In the genomic region with DNA sequence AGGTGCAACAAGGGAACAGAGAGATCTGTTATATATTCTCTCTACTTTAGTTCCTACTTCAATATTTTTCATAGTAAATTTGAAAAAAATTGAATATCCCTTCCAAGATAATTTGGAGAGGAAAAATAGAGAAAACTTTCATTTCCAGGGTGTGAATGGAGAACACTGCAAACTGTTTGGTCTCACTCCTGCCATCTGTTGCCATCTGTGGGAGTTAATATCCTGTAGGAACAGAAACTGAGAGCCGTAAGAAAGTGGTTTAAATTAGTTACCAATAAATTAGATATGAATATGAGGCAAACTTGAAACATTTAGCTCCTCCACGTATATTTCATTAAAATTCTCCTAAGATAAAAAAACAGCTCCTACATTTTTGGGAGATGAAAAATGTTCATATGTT, we compare ENCODE assay signal across 25 cellular contexts. TPM values are rescaled to one million over a fixed set of nuclear protein-coding genes. Genes with fewer than 3 reads are reported as not detected.
A peak's percentile ranks its signal among the peaks of the same experiment; 100 is the strongest.
DNase-seq lines count a peak whose midpoint lies in the region; ATAC-seq, FAIRE-seq and TF ChIP-seq lines count a peak whose summit lies in the region.
"Had no signal": no experiment of that assay in that cellular context is flagged by ENCODE, and none has a peak within 500 bp of the region (broad histone marks: within the 10 kb centered on the region; RNA-seq: fewer than 3 reads in every experiment).

No MANE protein-coding gene starts in this region.

- H3K4me1 ChIP-seq in H1 (replicated peaks in 1 of 4; ENCODE audit: control insufficient read depth in 3 of 4, insufficient read depth in 4 of 4, low read length in 3 of 4), result no peaks in the 10 kb centered on the region; a peak in 1 of 7 replicates
- peaks cover 0 to 4% of the 10 kb centered on the region in 2 experiments; a peak in 1 of 4 replicates for H3K4me1 ChIP-seq in SK-N-SH (ENCODE audit: control insufficient read depth in 1 of 2, insufficient read depth in 2 of 2, low read depth in 1 of 2, low read length in 1 of 2)

- no peak overlapping the region for H4K5ac ChIP-seq in H1 (ENCODE audit: insufficient read length, low read depth, low read length)

- H3K4ac ChIP-seq in H1 (replicated peaks; ENCODE audit: insufficient read length, low read depth, low read length), result no peak overlapping the region

- H3K4me2 ChIP-seq in H1 (ENCODE audit: insufficient read depth in 1 of 2, low read depth in 2 of 2, low read length in 2 of 2), result no peak overlapping the region
- no peak overlapping the region for H3K4me2 ChIP-seq in SK-N-SH

- no peaks in the 10 kb centered on the region for H3K27me3 ChIP-seq in AG04450 (ENCODE audit: control insufficient read depth, insufficient read depth, low read length)
- H3K27me3 ChIP-seq in H1 (replicated peaks in 1 of 4; ENCODE audit: control insufficient read depth in 3 of 4, extremely low read depth in 1 of 4, insufficient read depth in 3 of 4, low read length in 3 of 4), result no peaks in the 10 kb centered on the region
- H3K27me3 ChIP-seq in SK-N-SH (ENCODE audit: insufficient read depth), result no peaks in the 10 kb centered on the region

- no peaks in the 10 kb centered on the region for H3K9me2 ChIP-seq in SK-N-SH

- H3K9me3 ChIP-seq in AG04450 (ENCODE audit: control insufficient read depth, insufficient read depth, low read length), result no peaks in the 10 kb centered on the region; the same call in 1 of the 2 replicates
- H3K9me3 ChIP-seq in H1 (ENCODE audit: insufficient read depth in 2 of 2, low read depth in 1 of 2, low read length in 1 of 2), result no peaks in the 10 kb centered on the region
- H3K9me3 ChIP-seq in SK-N-SH, result no peaks in the 10 kb centered on the region
- H3K9me3 ChIP-seq: thoracic aorta had no signal

- peak; percentile 13 to 32; a peak in 2 of 4 replicates for TF ChIP-seq RAD21 in H1 (IDR thresholded peaks at IDR 0.05 in 1 of 2, conservative IDR thresholded peaks at IDR 0.05 in 1 of 2; ENCODE audit: low read depth in 2 of 2, low read length in 2 of 2)
- TF ChIP-seq RAD21 in SK-N-SH (IDR thresholded peaks at IDR 0.05; ENCODE audit: low read length), result no peak

- H3K27ac ChIP-seq in AG04450 (ENCODE audit: low read depth, low read length) (no peak overlapping the region), H1 (ENCODE audit: low read depth, low read length) (no peak overlapping the region), SK-N-SH (ENCODE audit: low read depth in 2 of 2, low read length in 1 of 2) (no peak overlapping the region)
- H3K27ac ChIP-seq: C4-2B, thoracic aorta had no signal

- H2BK5ac ChIP-seq in H1 (ENCODE audit: low read depth, low read length), result no peak overlapping the region

- peaks cover 7% of the 10 kb centered on the region; the same call in 1 of the 2 replicates for H3K23me2 ChIP-seq in H1 (ENCODE audit: low read depth, low read length)

- no peak overlapping the region for H2AK5ac ChIP-seq in H1 (ENCODE audit: low read depth, low read length)

- no peak overlapping the region for H4K91ac ChIP-seq in H1 (replicated peaks; ENCODE audit: insufficient read length, low read length)

- no peak overlapping the region for H3K56ac ChIP-seq in H1 (replicated peaks; ENCODE audit: insufficient read length, low read depth, low read length)

- CTCF ChIA-PET in AG04450 (lab: Charles Lee) (interaction anchor here (0.6 to 2.0 kb wide), 7 partner anchors 19 to 699 kb away, joined by 3 to 7 read pairs (median 3); no protein-coding TSS in a partner anchor), H1 (lab: Charles Lee; ENCODE audit: partially characterized antibody) (interaction anchor here (0.6 to 1.1 kb wide), 3 partner anchors 155 to 239 kb away, joined by 3 read pairs; no protein-coding TSS in a partner anchor), SK-N-SH (lab: Yijun Ruan, JAX) (no interaction called here)

- H3K4me3 ChIP-seq in AG04450 (ENCODE audit: low read depth, low read length), result no peak overlapping the region
- no peak overlapping the region for H3K4me3 ChIP-seq in H1 (ENCODE audit: extremely low read depth in 1 of 4, insufficient read depth in 2 of 4, low read depth in 3 of 4, low read length in 4 of 4)
- H3K4me3 ChIP-seq in SK-N-SH (ENCODE audit: low read depth in 2 of 2, low read length in 1 of 2), result no peak overlapping the region
- H3K4me3 ChIP-seq: thoracic aorta had no signal

- H4K8ac ChIP-seq in H1 (ENCODE audit: extremely low read depth, insufficient read depth, low read length), result no peak overlapping the region

- DNase-seq in AG04450 (ENCODE audit: low read depth, low spot score) (no peak), H1 (ENCODE audit: low read depth in 1 of 2, low spot score in 2 of 2) (no peak), SK-N-SH (no peak), iPS-NIHi11 (ENCODE audit: low spot score) (no peak), hippocampal formation (lab: John Stamatoyannopoulos, UW) (no peak)
- DNase-seq: activated CD4-positive, alpha-beta T cell treated with anti-CD3 and anti-CD28 coated beads for 48 hours; activated naive CD4-positive, alpha-beta T cell treated with anti-CD3 and anti-CD28 coated beads, Interleukin-2, amount 50 U/mL, for 16 hours; aorta; effector CD8-positive, alpha-beta T cell; head of caudate nucleus; KG1; NCI-H1105; NCI-H2107; NCI-H524 treated with DMSO at 0.1 percent for 48 hours; nephron progenitor cell; posterior cingulate gyrus; Right ventricle myocardium superior; T-helper 1 cell had no signal

- no peak for TF ChIP-seq POLR2A in H1 (IDR thresholded peaks at IDR 0.05; ENCODE audit: control extremely low read depth in 1 of 2, low read depth in 2 of 2, low read length in 2 of 2)

- no peak for FAIRE-seq in H1 (lab: Jason Lieb, UNC)
- FAIRE-seq: G401.6 had no signal

- ATAC-seq in GM18873 (IDR thresholded peaks at IDR 0.05; ENCODE audit: low FRiP score, unreplicated experiment) (peak; percentile 30), HG03139 (IDR thresholded peaks at IDR 0.05; ENCODE audit: unreplicated experiment) (peak; percentile 21), GM18520 (IDR thresholded peaks at IDR 0.05; ENCODE audit: unreplicated experiment) (no peak)
- ATAC-seq: left lobe of liver had no signal

- H2BK20ac ChIP-seq in H1 (ENCODE audit: low read length), result no peak overlapping the region

- H2BK120ac ChIP-seq in H1 (replicated peaks; ENCODE audit: low read depth, low read length), result no peak overlapping the region

- no peak overlapping the region for H2BK15ac ChIP-seq in H1 (ENCODE audit: low read length)

- no peak overlapping the region for H3K14ac ChIP-seq in H1 (ENCODE audit: insufficient read length)

- H3K23ac ChIP-seq in H1 (ENCODE audit: insufficient read length), result no peak overlapping the region

- H3K9ac ChIP-seq in H1 (replicated peaks in 1 of 4; ENCODE audit: extremely low read depth in 1 of 4, low read depth in 3 of 4, low read length in 3 of 4), result no peak overlapping the region
- no peak overlapping the region for H3K9ac ChIP-seq in SK-N-SH

- TF ChIP-seq EP300 in H1 (IDR thresholded peaks at IDR 0.05; ENCODE audit: borderline replicate concordance in 1 of 2, low read depth in 2 of 2, low read length in 2 of 2) (no peak), SK-N-SH (IDR thresholded peaks at IDR 0.05; ENCODE audit: borderline replicate concordance in 1 of 2, low read depth in 1 of 2, low read length in 1 of 2) (no peak)

- WGBS in H1 (ENCODE audit: extremely low coverage in 1 of 2, insufficient coverage in 1 of 2, insufficient read length in 1 of 2, insufficient replicate concordance in 2 of 2, low coverage in 1 of 2, low lambda C conversion rate in 2 of 2, missing lambda C conversion rate in 1 of 2), 2 experiments, result 71% methylated on average over 2 of the region's 2 CpGs; no CpG with 5 or more reads in 1 of the 2 experiments
- 95% methylated on average over 2 of the region's 2 CpGs for WGBS in SK-N-SH (ENCODE audit: low lambda C conversion rate)

- POLR2A ChIA-PET in AG04450 (lab: Yijun Ruan, JAX), result no interaction called here
- POLR2A ChIA-PET in H1 (lab: Charles Lee; ENCODE audit: partially characterized antibody), result no interaction called here
- POLR2A ChIA-PET in SK-N-SH (lab: Yijun Ruan, JAX), result no interaction called here

- H3K36me3 ChIP-seq in H1 (ENCODE audit: control insufficient read depth in 2 of 4, insufficient read depth in 4 of 4, low read length in 3 of 4), result no peaks in the 10 kb centered on the region; a peak in 2 of 8 replicates
- H3K36me3 ChIP-seq in SK-N-SH (replicated peaks in 1 of 2; ENCODE audit: control insufficient read depth in 1 of 2, insufficient read depth in 2 of 2, low read length in 1 of 2), result peaks cover 10 to 12% of the 10 kb centered on the region in 2 experiments
- H3K36me3 ChIP-seq: thoracic aorta had no signal

- no peaks in the 10 kb centered on the region for H3K79me2 ChIP-seq in H1 (ENCODE audit: control insufficient read depth in 1 of 2, insufficient read depth in 2 of 2, low read length in 2 of 2)
- H3K79me2 ChIP-seq in SK-N-SH (ENCODE audit: insufficient read depth), result peaks cover 36% of the 10 kb centered on the region

- H3K18ac ChIP-seq in H1 (ENCODE audit: extremely low read depth, low read length), result no peak overlapping the region

- H4K20me1 ChIP-seq in H1 (replicated peaks in 1 of 2; ENCODE audit: control insufficient read depth in 1 of 2, insufficient read depth in 2 of 2, low read length in 2 of 2) (no peaks in the 10 kb centered on the region), SK-N-SH (ENCODE audit: insufficient read depth) (no peaks in the 10 kb centered on the region)

- H2AFZ ChIP-seq in H1 (ENCODE audit: low read length), result no peak overlapping the region
- no peak overlapping the region for H2AFZ ChIP-seq in SK-N-SH (ENCODE audit: low read depth)

- H3K79me1 ChIP-seq in H1 (ENCODE audit: low read depth, low read length), result peaks cover 3% of the 10 kb centered on the region; the same call in 1 of the 2 replicates

- TF ChIP-seq CTCF in AG04450 (IDR thresholded peaks at IDR 0.05; ENCODE audit: low read depth, low read length), result peak; percentile 40
- TF ChIP-seq CTCF in H1 (IDR thresholded peaks at IDR 0.05; ENCODE audit: control extremely low read depth in 1 of 3, insufficient read depth in 1 of 3, low read depth in 1 of 3, low read length in 3 of 3), result no peak
- TF ChIP-seq CTCF in SK-N-SH (IDR thresholded peaks at IDR 0.05), result no peak

- H2BK12ac ChIP-seq in H1 (ENCODE audit: low read depth, low read length), result no peak overlapping the region

- no peaks in the 10 kb centered on the region for H3F3A ChIP-seq in SK-N-SH (replicated peaks; ENCODE audit: insufficient read depth)

RNA-seq across cellular contexts. Expression of a gene that starts 4.2 kb away (rescaled TPM):
- polyA plus RNA-seq in AG04450 (2011; rRNA removed) (11.3 and 12.9 TPM in 2 replicates), H1 (2011; rRNA removed) (2.3 and 2.8 TPM in 2 replicates), SK-N-SH (2012; rRNA removed) (16.5 and 24.4 TPM in 2 replicates)
- polyA minus RNA-seq in AG04450 (2011; rRNA and poly(A)+ RNA removed), result 14.6 and 17.0 TPM in 2 replicates
- total RNA-seq in H1 (2021; fragmentation: NEBNext Ultra II Directional; extraction: Animal tissue kit (Norgen Biotek cat#: 25700)), result 6.4 and 6.6 TPM in 2 replicates
- 4.2 TPM for polyA plus RNA-seq in H1 (2011; cell fraction: cytosol; rRNA removed)
- 5.9 TPM for polyA plus RNA-seq in H1 (2011; cell fraction: nucleus; rRNA removed)
- polyA plus RNA-seq in H1 (2012, experiment 1 of 2), result 4.7 to 5.9 TPM (median 5.5 TPM) in 4 replicates
- polyA plus RNA-seq in H1 (2012, experiment 2 of 2), result 0.41 TPM
- 3.6 TPM for polyA plus RNA-seq in H1 (2013, experiment 1 of 2)
- polyA plus RNA-seq in H1 (2013, experiment 2 of 2), result 3.4 TPM
- polyA minus RNA-seq in H1 (2011; rRNA and poly(A)+ RNA removed), result 11.7 and 12.1 TPM in 2 replicates
- 5.4 TPM for polyA minus RNA-seq in H1 (2011; cell fraction: cytosol; rRNA and poly(A)+ RNA removed)
- 6.3 TPM for polyA minus RNA-seq in H1 (2011; cell fraction: nucleus; rRNA and poly(A)+ RNA removed)
- 9.1 and 10.0 TPM in 2 replicates for polyA plus RNA-seq in SK-N-SH (2012; cell fraction: cytosol; rRNA removed)
- polyA plus RNA-seq in SK-N-SH (2012; cell fraction: nucleus; rRNA removed), result 96.8 and 136 TPM in 2 replicates
